20 cellular contexts compared by ENCODE assay signal in the genomic region with DNA sequence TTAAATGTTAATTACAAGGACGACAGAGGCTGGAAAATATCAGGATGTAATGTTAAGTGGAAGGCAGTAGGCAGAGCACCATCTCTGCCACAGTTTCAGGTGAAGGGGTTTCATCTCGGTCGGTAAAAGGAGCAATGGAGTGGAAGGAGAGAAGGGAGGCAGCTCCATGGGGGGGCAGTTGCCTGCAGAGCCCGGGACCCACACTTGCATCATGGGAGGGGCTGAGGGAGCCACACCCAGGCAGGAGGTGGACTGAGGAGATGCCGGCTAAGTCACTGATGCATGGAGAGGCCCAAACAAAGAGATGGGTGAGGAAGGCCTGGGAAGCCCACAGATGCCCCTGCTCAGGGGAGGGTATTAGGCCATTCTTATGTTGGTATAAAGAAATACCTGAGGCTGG.
A peak's percentile ranks its signal among the peaks of the same experiment; 100 is the strongest.
DNase-seq lines count a peak whose midpoint lies in the region; ATAC-seq, FAIRE-seq and TF ChIP-seq lines count a peak whose summit lies in the region.
"Had no signal": no experiment of that assay in that cellular context is flagged by ENCODE, and none has a peak within 500 bp of the region (broad histone marks: within the 10 kb centered on the region; RNA-seq: fewer than 3 reads in every experiment).

No MANE protein-coding gene starts in this region.

- TF ChIP-seq EP300 in H1 (IDR thresholded peaks at IDR 0.05; ENCODE audit: borderline replicate concordance in 1 of 2, low read depth in 2 of 2, low read length in 2 of 2), result no peak
- TF ChIP-seq EP300 in suprapubic skin (IDR thresholded peaks at IDR 0.05), result no peak

- intact Hi-C loops in cardiac septum (cut with DNase I), result no loop called here
- intact Hi-C loops in left ventricle myocardium superior (cut with micrococcal nuclease), result no loop called here

- H3K56ac ChIP-seq in H1 (replicated peaks; ENCODE audit: insufficient read length, low read depth, low read length), result no peak overlapping the region

- no peak for TF ChIP-seq POLR2A in H1 (IDR thresholded peaks at IDR 0.05; ENCODE audit: control extremely low read depth in 1 of 2, low read depth in 2 of 2, low read length in 2 of 2)
- no peak for TF ChIP-seq POLR2A in suprapubic skin (IDR thresholded peaks at IDR 0.05)

- H2BK20ac ChIP-seq in H1 (ENCODE audit: low read length), result no peak overlapping the region

- H3K27me3 ChIP-seq in H1 (replicated peaks in 1 of 4; ENCODE audit: control insufficient read depth in 3 of 4, extremely low read depth in 1 of 4, insufficient read depth in 3 of 4, low read length in 3 of 4) (no peaks in the 10 kb centered on the region; a peak in 1 of 7 replicates), neuronal stem cell (ENCODE audit: control insufficient read depth in 3 of 3, insufficient read depth in 3 of 3, low read depth in 1 of 3, low read length in 3 of 3) (peaks cover 0 to 6% (median 0%) of the 10 kb centered on the region in 3 experiments), suprapubic skin (peaks cover 29% of the 10 kb centered on the region)

- H4K5ac ChIP-seq in H1 (ENCODE audit: insufficient read length, low read depth, low read length), result no peak overlapping the region

- no peak overlapping the region for H2BK120ac ChIP-seq in H1 (replicated peaks; ENCODE audit: low read depth, low read length)
- no peak overlapping the region for H2BK120ac ChIP-seq in neuronal stem cell (ENCODE audit: low read depth, low read length)

- WGBS in H1 (ENCODE audit: extremely low coverage in 1 of 2, insufficient coverage in 1 of 2, insufficient read length in 1 of 2, insufficient replicate concordance in 2 of 2, low coverage in 1 of 2, low lambda C conversion rate in 2 of 2, missing lambda C conversion rate in 1 of 2), 2 experiments, result 88% methylated on average over 5 of the region's 5 CpGs; no CpG with 5 or more reads in 1 of the 2 experiments
- no CpG with 5 or more reads among the region's 5 CpGs for WGBS in neuronal stem cell (ENCODE audit: extremely low coverage in 2 of 2, insufficient read length in 2 of 2, insufficient replicate concordance in 1 of 2), 2 donors
- WGBS in suprapubic skin, result 94% methylated on average over 5 of the region's 5 CpGs

- no peak for TF ChIP-seq RAD21 in H1 (IDR thresholded peaks at IDR 0.05 in 1 of 2, conservative IDR thresholded peaks at IDR 0.05 in 1 of 2; ENCODE audit: low read depth in 2 of 2, low read length in 2 of 2)

- no peaks in the 10 kb centered on the region for H4K20me1 ChIP-seq in H1 (replicated peaks in 1 of 2; ENCODE audit: control insufficient read depth in 1 of 2, insufficient read depth in 2 of 2, low read length in 2 of 2)

- H4K8ac ChIP-seq in H1 (ENCODE audit: extremely low read depth, insufficient read depth, low read length) (no peak overlapping the region; the same call in 1 of the 2 replicates), neuronal stem cell (ENCODE audit: low read depth, low read length) (no peak overlapping the region)

- H3K18ac ChIP-seq in H1 (ENCODE audit: extremely low read depth, low read length), result no peak overlapping the region
- no peak overlapping the region for H3K18ac ChIP-seq in neuronal stem cell (ENCODE audit: low read length)

- H3K14ac ChIP-seq in H1 (ENCODE audit: insufficient read length) (no peak overlapping the region), neuronal stem cell (ENCODE audit: low read length) (no peak overlapping the region)

- peak; percentile 58 for DNase-seq in cardiac septum (ENCODE audit: low spot score)
- no peak for DNase-seq in left ventricle myocardium superior
- no peak for DNase-seq in H1 (ENCODE audit: low read depth in 1 of 2, low spot score in 2 of 2)
- DNase-seq in neuronal stem cell (ENCODE audit: low spot score), result no peak
- no peak for DNase-seq in activated T-cell treated with anti-CD3 and anti-CD28 coated beads, Interleukin-2, amount 50 U/mL, for 48 hours
- DNase-seq in suprapubic skin (ENCODE audit: low spot score in 2 of 2), result no peak
- no peak for DNase-seq in NCI-H146 treated with DMSO at 0.1 percent for 48 hours (lab: John Stamatoyannopoulos, UW; ENCODE audit: unreplicated experiment)
- DNase-seq: 8988T; CD8-positive, alpha-beta memory T cell; COR-L47; DMS 273 treated with DMSO at 0.1 percent for 48 hours; DMS53; DND-41; EL; HFFc6 had no signal

- H3K36me3 ChIP-seq in H1 (ENCODE audit: control insufficient read depth in 2 of 4, insufficient read depth in 4 of 4, low read length in 3 of 4), result no peaks in the 10 kb centered on the region
- no peaks in the 10 kb centered on the region for H3K36me3 ChIP-seq in neuronal stem cell (replicated peaks in 1 of 2; ENCODE audit: control insufficient read depth in 2 of 2, insufficient read depth in 2 of 2, low read length in 2 of 2)
- H3K36me3 ChIP-seq in suprapubic skin, result no peaks in the 10 kb centered on the region
- H3K36me3 ChIP-seq: BLaER1 treated with 17β-estradiol and CSF1 and Interleukin-3, amounts not matched to agents 10 nM and 100 nM had no signal

- H3K4me3 ChIP-seq in H1 (ENCODE audit: extremely low read depth in 1 of 4, insufficient read depth in 2 of 4, low read depth in 3 of 4, low read length in 4 of 4), result no peak overlapping the region
- H3K4me3 ChIP-seq in neuronal stem cell (ENCODE audit: low read length in 2 of 2), result no peak overlapping the region
- no peak overlapping the region for H3K4me3 ChIP-seq in suprapubic skin
- H3K4me3 ChIP-seq: BLaER1 treated with 17β-estradiol and CSF1 and Interleukin-3, amounts not matched to agents 10 nM and 100 nM; GM12878 had no signal

- H3K79me1 ChIP-seq in H1 (ENCODE audit: low read depth, low read length), result no peaks in the 10 kb centered on the region
- no peaks in the 10 kb centered on the region for H3K79me1 ChIP-seq in neuronal stem cell (ENCODE audit: low read depth, low read length)

- CTCF ChIA-PET in H1 (lab: Charles Lee; ENCODE audit: partially characterized antibody), result interaction anchor here (0.6 to 1.3 kb wide), 2 partner anchors 15 to 201 kb away, joined by 3 read pairs; no protein-coding TSS in a partner anchor

- no peak for ATAC-seq in left ventricle myocardium superior
- ATAC-seq: GM12878, HCT116 had no signal

- H3K27ac ChIP-seq in H1 (ENCODE audit: low read depth, low read length) (no peak overlapping the region), neuronal stem cell (replicated peaks; ENCODE audit: low read length) (no peak overlapping the region), suprapubic skin (no peak overlapping the region)
- H3K27ac ChIP-seq: BLaER1 treated with 17β-estradiol and CSF1 and Interleukin-3, amounts not matched to agents 10 nM and 100 nM; HL-60 had no signal

- no peak for FAIRE-seq in H1 (lab: Jason Lieb, UNC)
- FAIRE-seq: GM12878, GM18507 had no signal

- H3K23me2 ChIP-seq in H1 (ENCODE audit: low read depth, low read length), result peaks cover 10% of the 10 kb centered on the region; the same call in 1 of the 2 replicates

- TF ChIP-seq CTCF in H1 (IDR thresholded peaks at IDR 0.05; ENCODE audit: control extremely low read depth in 1 of 3, insufficient read depth in 1 of 3, low read depth in 1 of 3, low read length in 3 of 3), result no peak
- no peak for TF ChIP-seq CTCF in suprapubic skin (IDR thresholded peaks at IDR 0.05)

- H3K9me3 ChIP-seq in H1 (ENCODE audit: insufficient read depth in 2 of 2, low read depth in 1 of 2, low read length in 1 of 2) (no peaks in the 10 kb centered on the region), neuronal stem cell (replicated peaks in 1 of 2; ENCODE audit: control insufficient read depth in 2 of 2, insufficient read depth in 1 of 2, low read depth in 1 of 2, low read length in 2 of 2) (no peaks in the 10 kb centered on the region), suprapubic skin (no peaks in the 10 kb centered on the region)
- H3K9me3 ChIP-seq: BLaER1 treated with 17β-estradiol and CSF1 and Interleukin-3, amounts not matched to agents 10 nM and 100 nM had no signal

- no peak overlapping the region for H3K9ac ChIP-seq in H1 (replicated peaks in 1 of 4; ENCODE audit: extremely low read depth in 1 of 4, low read depth in 3 of 4, low read length in 3 of 4)
- H3K9ac ChIP-seq in neuronal stem cell (ENCODE audit: low read depth, low read length, poor library complexity), result no peak overlapping the region
- H3K9ac ChIP-seq: BLaER1 treated with 17β-estradiol and CSF1 and Interleukin-3, amounts not matched to agents 10 nM and 100 nM had no signal

- H4K91ac ChIP-seq in H1 (replicated peaks; ENCODE audit: insufficient read length, low read length), result peak overlapping the region; percentile 41
- H4K91ac ChIP-seq in neuronal stem cell (ENCODE audit: low read depth, low read length, poor library complexity), result no peak overlapping the region

- H3K79me2 ChIP-seq in H1 (ENCODE audit: control insufficient read depth in 1 of 2, insufficient read depth in 2 of 2, low read length in 2 of 2), result no peaks in the 10 kb centered on the region

- peak overlapping the region in 1 of 2 experiments; percentile 22; a peak in 1 of 4 replicates for H3K4me2 ChIP-seq in H1 (ENCODE audit: insufficient read depth in 1 of 2, low read depth in 2 of 2, low read length in 2 of 2)
- no peak overlapping the region for H3K4me2 ChIP-seq in neuronal stem cell (ENCODE audit: insufficient read depth, low read length, poor library complexity, severe bottlenecking)
- H3K4me2 ChIP-seq: BLaER1 treated with 17β-estradiol and CSF1 and Interleukin-3, amounts not matched to agents 10 nM and 100 nM had no signal

- no peak overlapping the region for H2BK5ac ChIP-seq in H1 (ENCODE audit: low read depth, low read length)
- H2BK5ac ChIP-seq in neuronal stem cell (ENCODE audit: low read length), result no peak overlapping the region

- H2AK5ac ChIP-seq in H1 (ENCODE audit: low read depth, low read length), result no peak overlapping the region
- H2AK5ac ChIP-seq in neuronal stem cell (ENCODE audit: low read depth, low read length), result no peak overlapping the region

- no peak overlapping the region for H2AFZ ChIP-seq in H1 (ENCODE audit: low read length)
- H2AFZ ChIP-seq in neuronal stem cell (ENCODE audit: low read length), result no peak overlapping the region

- H3K23ac ChIP-seq in H1 (ENCODE audit: insufficient read length) (no peak overlapping the region), neuronal stem cell (ENCODE audit: low read depth, low read length, poor library complexity) (no peak overlapping the region)

- H3K4me1 ChIP-seq in H1 (replicated peaks in 1 of 4; ENCODE audit: control insufficient read depth in 3 of 4, insufficient read depth in 4 of 4, low read length in 3 of 4) (peaks cover 0 to 17% (median 6%) of the 10 kb centered on the region in 4 experiments; a peak in 4 of 7 replicates), neuronal stem cell (ENCODE audit: control insufficient read depth in 2 of 2, insufficient read depth in 1 of 2, low read depth in 1 of 2, low read length in 2 of 2) (peaks cover 0 to 5% of the 10 kb centered on the region in 2 donors), suprapubic skin (no peaks in the 10 kb centered on the region)

- no peak overlapping the region for H3K4ac ChIP-seq in H1 (replicated peaks; ENCODE audit: insufficient read length, low read depth, low read length)
- H3K4ac ChIP-seq in neuronal stem cell (ENCODE audit: low read length), result peak overlapping the region; percentile 13

- H2BK12ac ChIP-seq in H1 (ENCODE audit: low read depth, low read length) (no peak overlapping the region), neuronal stem cell (ENCODE audit: low read length) (no peak overlapping the region)

- POLR2A ChIA-PET in H1 (lab: Charles Lee; ENCODE audit: partially characterized antibody), result no interaction called here

- H2BK15ac ChIP-seq in H1 (ENCODE audit: low read length), result no peak overlapping the region
- H2BK15ac ChIP-seq in neuronal stem cell (ENCODE audit: low read length), result no peak overlapping the region
